In genomic region chr1:101203812-101204540, GRCh38 we compare ENCODE assay signal across 11 cellular contexts.
DNase-seq lines count a peak whose midpoint lies in the region; ATAC-seq and TF ChIP-seq lines count a peak whose summit lies in the region.
"Had no signal": no experiment of that assay in that cellular context is flagged by ENCODE, and none has a peak within 500 bp of the region (broad histone marks: within the 10 kb centered on the region; RNA-seq: fewer than 3 reads in every experiment).

No MANE protein-coding gene starts in this region.

- no peak overlapping the region for H3K4me3 ChIP-seq in SK-N-MC
- H3K4me3 ChIP-seq: ovary had no signal

- TF ChIP-seq EP300 in Ishikawa (IDR thresholded peaks at IDR 0.05; ENCODE audit: borderline replicate concordance) = no peak

- no peak for TF ChIP-seq RAD21 in Ishikawa (IDR thresholded peaks at IDR 0.05; ENCODE audit: low read depth)

- H3K27ac ChIP-seq in SK-N-MC = no peak overlapping the region
- H3K27ac ChIP-seq: ovary had no signal

- H3K9me3 ChIP-seq in SK-N-MC (ENCODE audit: low read depth, low read length) = no peaks in the 10 kb centered on the region
- H3K9me3 ChIP-seq: ovary had no signal

- ATAC-seq in HG03432 (IDR thresholded peaks at IDR 0.05; ENCODE audit: unreplicated experiment) = no peak
- ATAC-seq in GM21529 (IDR thresholded peaks at IDR 0.05; ENCODE audit: unreplicated experiment) = no peak
- no peak for ATAC-seq in GM19324 (IDR thresholded peaks at IDR 0.05; ENCODE audit: low FRiP score, unreplicated experiment)

- DNase-seq in AG08396 (ENCODE audit: low spot score) = peak; percentile 12
- peak; percentile 34 for DNase-seq in SK-N-MC (ENCODE audit: low read depth, low spot score)
- DNase-seq in glomerular visceral epithelial cell (ENCODE audit: extremely low spot score) = peak; percentile 17
- DNase-seq in stimulated activated CD8-positive, alpha-beta memory T cell treated with anti-CD3 and anti-CD28 coated beads, Interleukin-4, amount 100 ng/mL, for 48 hours = no peak
- DNase-seq: CD4-positive, CD25-positive, alpha-beta regulatory T cell; cortex of kidney; ovary had no signal

- H3K9ac ChIP-seq in SK-N-MC (ENCODE audit: insufficient read length) = no peak overlapping the region

- H3K36me3 ChIP-seq in SK-N-MC (ENCODE audit: insufficient read depth, low read length) = no peaks in the 10 kb centered on the region
- H3K36me3 ChIP-seq: ovary had no signal

TF ChIP-seq in Ishikawa, 13 proteins besides CTCF, POLR2A, EP300 and RAD21:
- peak; percentile 43 for TF ChIP-seq NFIC (IDR thresholded peaks at IDR 0.05)
- no peak for TF ChIP-seq USF1 (IDR thresholded peaks at IDR 0.05)
- no peak for TF ChIP-seq TAF1 (IDR thresholded peaks at IDR 0.05; ENCODE audit: low read depth)
- TF ChIP-seq MAX (IDR thresholded peaks at IDR 0.05) = no peak
